In the genomic region with DNA sequence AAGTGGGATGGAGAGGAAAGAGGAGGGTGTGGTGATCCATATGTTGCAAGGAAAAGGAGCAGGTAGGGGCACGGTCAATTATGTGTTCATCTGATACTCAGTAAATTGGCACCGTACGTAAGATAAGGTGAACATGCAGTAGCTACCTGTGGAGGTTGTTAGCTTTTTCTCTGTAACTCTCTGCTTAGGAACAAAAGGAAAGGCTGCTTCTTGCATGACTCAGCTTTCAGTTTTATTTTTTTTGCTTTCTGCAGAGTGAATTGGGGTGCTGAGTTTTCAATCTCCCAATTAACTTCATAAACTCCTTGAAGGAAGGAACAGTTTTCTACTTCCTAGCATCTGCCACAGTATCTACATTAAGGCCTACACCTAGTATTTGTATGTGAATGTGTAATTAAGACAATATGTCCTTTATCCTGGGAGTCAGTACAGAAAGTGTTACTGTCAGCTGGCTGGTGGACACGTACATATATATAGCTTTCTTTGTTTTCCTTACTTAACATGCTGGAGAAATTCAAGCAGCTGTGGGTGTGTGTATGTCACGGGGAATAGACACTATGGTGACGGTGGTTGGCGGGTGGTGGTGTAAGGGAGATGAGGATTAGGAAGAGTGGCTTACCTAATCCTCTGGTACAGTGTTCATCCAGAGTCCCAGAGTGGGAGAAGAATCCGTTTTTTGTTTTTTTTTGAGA, we compare ENCODE assay signal across 9 cellular contexts. TPM values are rescaled to one million over a fixed set of nuclear protein-coding genes. Genes with fewer than 3 reads are reported as not detected.
A peak's percentile ranks its signal among the peaks of the same experiment; 100 is the strongest.
DNase-seq lines count a peak whose midpoint lies in the region; ATAC-seq and TF ChIP-seq lines count a peak whose summit lies in the region.
"Had no signal": no experiment of that assay in that cellular context is flagged by ENCODE, and none has a peak within 500 bp of the region (broad histone marks: within the 10 kb centered on the region; RNA-seq: fewer than 3 reads in every experiment).

No MANE protein-coding gene starts in this region.

- H3K4me1 ChIP-seq in heart left ventricle = peaks cover 0 to 25% (median 5%) of the 10 kb centered on the region in 12 donors

- H3K27me3 ChIP-seq in heart left ventricle (no peaks in the 10 kb centered on the region), WERI-Rb-1 (ENCODE audit: insufficient read depth, low read depth, severe bottlenecking) (no peaks in the 10 kb centered on the region)

- DNase-seq in heart left ventricle (no peak), left cardiac atrium (no peak), WERI-Rb-1 (peak; percentile 22), foreskin melanocyte (peak; percentile 81), substantia nigra (lab: John Stamatoyannopoulos, UW) (peak in 13 of 49 donors; percentile 5 to 40 (median 14)), islet precursor cell (no peak), NCI-H1694 treated with DMSO at 0.1 percent for 48 hours (lab: John Stamatoyannopoulos, UW) (no peak)
- DNase-seq: activated CD4-positive, alpha-beta T cell treated with anti-CD3 and anti-CD28 coated beads for 1 hour had no signal

- peak overlapping the region in 9 of 12 donors; percentile 10 to 89 (median 68) for H3K27ac ChIP-seq in heart left ventricle
- no peak overlapping the region for H3K27ac ChIP-seq in WERI-Rb-1
- peak overlapping the region; percentile 46 for H3K27ac ChIP-seq in substantia nigra (ENCODE audit: low read depth, low read length, poor library complexity, severe bottlenecking)

- WGBS in heart left ventricle, 4 donors = 59 to 62% (median 60%) methylated on average over 8 of the region's 8 CpGs

- no peaks in the 10 kb centered on the region for H3K36me3 ChIP-seq in heart left ventricle
- no peaks in the 10 kb centered on the region for H3K36me3 ChIP-seq in WERI-Rb-1

- no peaks in the 10 kb centered on the region for H3K9me3 ChIP-seq in heart left ventricle
- H3K9me3 ChIP-seq in WERI-Rb-1 (ENCODE audit: severe bottlenecking) = no peaks in the 10 kb centered on the region

- ATAC-seq in heart left ventricle = no peak
- ATAC-seq in left cardiac atrium = no peak
- no peak for ATAC-seq in activated CD4-positive, CD25-positive, alpha-beta regulatory T cell treated with anti-CD3 and anti-CD28 coated beads, Interleukin-2, amount 50 U/mL, for 24 hours

- H3K4me3 ChIP-seq in heart left ventricle (no peak overlapping the region), WERI-Rb-1 (ENCODE audit: low read depth, low read length) (no peak overlapping the region)

- intact Hi-C loops in heart left ventricle (cut with DNase I) (loop anchor here in 1 of 10 donors (10.0 kb wide), 1 partner anchor 138 kb away; no protein-coding TSS in a partner anchor), left cardiac atrium (cut with DNase I) (loop anchor here in 1 of 2 donors (5.0 kb wide), 1 partner anchor 50 kb away; the partner anchor contains the start of gene NINJ2)

- no peak for TF ChIP-seq POLR2A in heart left ventricle (IDR thresholded peaks at IDR 0.05)

- TF ChIP-seq CTCF in heart left ventricle (IDR thresholded peaks at IDR 0.05) (no peak), WERI-Rb-1 (IDR thresholded peaks at IDR 0.05; ENCODE audit: low read depth, low read length) (no peak)

RNA-seq across cellular contexts. Expression of gene WNK1, which starts 40.1 kb away (rescaled TPM):
- total RNA-seq in heart left ventricle (100 to 1,000 TPM; 247 to 373 (median 302) TPM), left cardiac atrium (100 to 1,000 TPM; 251 to 255 TPM)
- polyA plus RNA-seq in heart left ventricle = 100 to 1,000 TPM in 1 of 2 donors, 10 to 100 TPM in 1; 59.9 to 247 TPM

RNA-seq across cellular contexts. Expression of gene NINJ2, which starts 49.1 kb away (rescaled TPM):
- 1 to 10 TPM; 2.8 to 9.1 (median 5.2) TPM for total RNA-seq in heart left ventricle
- 10 to 100 TPM in 1 of 2 donors, 1 to 10 TPM in 1; 4.2 to 15.0 TPM for polyA plus RNA-seq in heart left ventricle
- total RNA-seq in left cardiac atrium = 1 to 10 TPM; 5.2 to 7.0 TPM

Comparison
In these comparisons a context has a peak if more than half of its experiments do, and no peak if none do; other contexts are left out.
1. DNase-seq: peak in WERI-Rb-1 (single experiment) and foreskin melanocyte (single experiment); none in heart left ventricle (0 of 5), left cardiac atrium (single experiment), islet precursor cell (single experiment) and NCI-H1694 treated with DMSO at 0.1 percent for 48 hours (single experiment).